ENCODE assay signal across 9 cellular contexts in the genomic region with DNA sequence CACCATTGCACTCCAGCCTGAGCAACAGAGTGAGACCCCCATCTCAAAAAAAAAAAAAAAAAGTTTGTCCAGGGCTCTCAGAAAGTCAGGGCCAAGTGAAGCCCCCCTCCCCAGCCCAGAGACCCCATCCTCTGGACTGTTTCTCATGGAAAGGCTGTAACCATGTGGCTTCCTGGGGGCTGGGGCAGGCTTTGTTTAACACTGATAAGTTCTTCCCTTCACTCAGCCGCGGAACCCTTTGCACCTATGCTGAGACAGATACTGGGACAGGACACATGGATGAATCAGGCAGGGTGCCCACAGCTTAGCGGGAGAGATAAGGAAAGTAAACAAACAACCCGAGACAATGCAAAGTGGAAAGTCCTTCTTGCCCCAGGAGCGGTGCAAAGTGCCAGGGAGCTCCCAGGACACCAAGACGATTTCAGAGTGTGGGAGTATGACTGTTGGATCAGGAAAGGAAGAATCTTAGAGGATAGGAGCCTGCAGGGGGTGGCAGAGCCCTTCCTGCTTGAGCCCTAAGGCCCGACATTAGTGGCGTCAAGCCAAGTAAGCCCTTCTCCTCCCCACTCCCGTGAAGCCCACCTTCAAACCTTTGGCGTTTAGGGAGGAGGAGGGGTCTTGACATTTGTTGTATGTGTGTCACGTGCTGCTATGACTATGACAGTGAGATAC. TPM values are rescaled to one million over a fixed set of nuclear protein-coding genes. Genes with fewer than 3 reads are reported as not detected.
DNase-seq lines count a peak whose midpoint lies in the region; TF ChIP-seq lines count a peak whose summit lies in the region.
"Had no signal": no experiment of that assay in that cellular context is flagged by ENCODE, and none has a peak within 500 bp of the region (broad histone marks: within the 10 kb centered on the region; RNA-seq: fewer than 3 reads in every experiment).

No MANE protein-coding gene starts in this region.

- H3K27ac Mint-ChIP-seq in endodermal cell = peak overlapping the region; percentile 68

- peaks cover 13% of the 10 kb centered on the region for H3K4me1 Mint-ChIP-seq in endodermal cell

- H3K4me3 ChIP-seq in endodermal cell (ENCODE audit: low read length) (no peak overlapping the region), prostate gland (no peak overlapping the region), spleen (no peak overlapping the region)

- in situ Hi-C loops in GM13977 (cut with MboI; ENCODE audit: low pct_unique_long_range_greater_than_20kb, low sequenced_read_pairs, unreplicated experiment) = loop anchor here (10.0 to 25.0 kb wide), 2 partner anchors 122 to 250 kb away; a partner anchor contains a TSS

- peaks cover 19% of the 10 kb centered on the region for H3K36me3 Mint-ChIP-seq in endodermal cell (ENCODE audit: low read depth)

- H3K4me1 ChIP-seq in endodermal cell (ENCODE audit: control insufficient read depth, insufficient read depth, low read length) (peaks cover 3% of the 10 kb centered on the region), prostate gland (replicated peaks) (no peaks in the 10 kb centered on the region), spleen (no peaks in the 10 kb centered on the region)

- DNase-seq in GM13977 (ENCODE audit: low spot score) (no peak), NCI-H345 (lab: John Stamatoyannopoulos, UW) (peak; percentile 76), endodermal cell (peak; percentile 91), prostate gland (ENCODE audit: low spot score) (peak; percentile 75), spleen (no peak), cortex of kidney (lab: John Stamatoyannopoulos, UW) (no peak), putamen (ENCODE audit: low spot score) (no peak)
- DNase-seq: activated T-cell treated with anti-CD3 and anti-CD28 coated beads, Interleukin-2, amount 50 U/mL, for 48 hours; NCI-H2107 had no signal

- H3K9me3 ChIP-seq in endodermal cell (ENCODE audit: control insufficient read depth, low read length) = no peaks in the 10 kb centered on the region
- H3K9me3 ChIP-seq in prostate gland = no peaks in the 10 kb centered on the region
- no peaks in the 10 kb centered on the region for H3K9me3 ChIP-seq in spleen

- no peaks in the 10 kb centered on the region for H3K9me3 Mint-ChIP-seq in endodermal cell

- peaks cover 5% of the 10 kb centered on the region for H3K27me3 Mint-ChIP-seq in endodermal cell (ENCODE audit: insufficient read depth)

- H3K36me3 ChIP-seq in endodermal cell (ENCODE audit: control insufficient read depth, insufficient read depth, low read length) (no peaks in the 10 kb centered on the region), prostate gland (no peaks in the 10 kb centered on the region), spleen (no peaks in the 10 kb centered on the region)

- H3K4me3 Mint-ChIP-seq in endodermal cell = peak overlapping the region; percentile 9

- H3K27ac ChIP-seq in endodermal cell (ENCODE audit: low read depth, low read length) (no peak overlapping the region), prostate gland (no peak overlapping the region), spleen (no peak overlapping the region)

- H3K9ac ChIP-seq in endodermal cell (ENCODE audit: extremely low read depth, low read length, poor library complexity, severe bottlenecking) = no peak overlapping the region

- TF ChIP-seq CTCF in GM13977 (IDR thresholded peaks at IDR 0.05; ENCODE audit: extremely low read depth, insufficient read depth, missing control alignments) (peak; percentile 10), endodermal cell (conservative IDR thresholded peaks at IDR 0.05) (peak; percentile 74), prostate gland (IDR thresholded peaks at IDR 0.05) (no peak), spleen (IDR thresholded peaks at IDR 0.05 in 8 of 11, conservative IDR thresholded peaks at IDR 0.05 in 3 of 11) (no peak)

- H3K27me3 ChIP-seq in endodermal cell (ENCODE audit: control insufficient read depth, insufficient read depth, low read length, poor library complexity, severe bottlenecking) (no peaks in the 10 kb centered on the region), prostate gland (replicated peaks; ENCODE audit: insufficient read depth) (no peaks in the 10 kb centered on the region), spleen (replicated peaks in 1 of 7) (peaks cover 0 to 70% (median 18%) of the 10 kb centered on the region in 7 donors)

- intact Hi-C loops in prostate gland (cut with DNase I) (no loop called here), spleen (cut with DNase I; ENCODE audit: low total_unique reads) (no loop called here)

- TF ChIP-seq POLR2A in prostate gland (IDR thresholded peaks at IDR 0.05) (no peak), spleen (IDR thresholded peaks at IDR 0.05) (no peak)

- WGBS in endodermal cell (ENCODE audit: insufficient coverage in 1 of 2, insufficient read length in 1 of 2), 2 experiments = 13 to 28% methylated on average over 5 to 11 of the region's 11 CpGs
- 11% methylated on average over 11 of the region's 11 CpGs for WGBS in prostate gland
- WGBS in spleen, 5 donors = 5 to 11% (median 8%) methylated on average over 11 of the region's 11 CpGs

RNA-seq across cellular contexts. Expression of a gene that starts 11.6 kb away (rescaled TPM):
- total RNA-seq in endodermal cell (10 to 100 TPM; 39.7 to 58.0 TPM), prostate gland (100 to 1,000 TPM in 1 of 2 donors, 1 to 10 TPM in 1; 9.8 to 123 TPM), spleen (under 1 TPM in 1 of 7 donors, not detected in 6; 0.23 TPM)
- 5.2 TPM for polyA plus RNA-seq in endodermal cell (2013, experiment 1 of 2)
- 2.8 TPM for polyA plus RNA-seq in endodermal cell (2013, experiment 2 of 2)
- under 1 TPM; 0.09 to 0.20 (median 0.13) TPM for polyA plus RNA-seq in spleen

RNA-seq across cellular contexts. Expression of a gene that starts 34.4 kb away (rescaled TPM):
- 10 to 100 TPM; 55.7 to 59.7 TPM for total RNA-seq in endodermal cell
- 43.4 TPM for polyA plus RNA-seq in endodermal cell (2013, experiment 1 of 2)
- polyA plus RNA-seq in endodermal cell (2013, experiment 2 of 2) = 37.8 TPM
- total RNA-seq in prostate gland = 100 to 1,000 TPM in 1 of 2 donors, 10 to 100 TPM in 1; 73.5 to 112 TPM
- total RNA-seq in spleen = 10 to 100 TPM; 20.5 to 31.2 (median 29.3) TPM
- 10 to 100 TPM in 1 of 3 donors, 1 to 10 TPM in 2; 8.1 to 11.2 (median 9.2) TPM for polyA plus RNA-seq in spleen

RNA-seq across cellular contexts. Expression of a gene that starts 54.9 kb away (rescaled TPM):
- 1 to 10 TPM; 6.1 to 9.1 TPM for total RNA-seq in endodermal cell
- polyA plus RNA-seq in endodermal cell (2013, experiment 1 of 2) = 12.5 TPM
- 10.6 TPM for polyA plus RNA-seq in endodermal cell (2013, experiment 2 of 2)
- total RNA-seq in prostate gland = 10 to 100 TPM in 1 of 2 donors, 1 to 10 TPM in 1; 6.0 to 19.5 TPM
- 1 to 10 TPM in 4 of 7 donors, under 1 TPM in 3; 0.23 to 1.6 (median 1.0) TPM for total RNA-seq in spleen
- 1 to 10 TPM in 1 of 3 donors, under 1 TPM in 2; 0.80 to 1.0 (median 0.86) TPM for polyA plus RNA-seq in spleen

RNA-seq across cellular contexts. Expression of a gene that starts 55.2 kb away (rescaled TPM):
- total RNA-seq in endodermal cell = 10 to 100 TPM; 31.0 to 37.7 TPM
- polyA plus RNA-seq in endodermal cell (2013, experiment 1 of 2) = 36.9 TPM
- 33.5 TPM for polyA plus RNA-seq in endodermal cell (2013, experiment 2 of 2)
- 100 to 1,000 TPM in 1 of 2 donors, 10 to 100 TPM in 1; 78.7 to 105 TPM for total RNA-seq in prostate gland
- 10 to 100 TPM; 43.6 to 79.2 (median 66.5) TPM for total RNA-seq in spleen
- polyA plus RNA-seq in spleen = 10 to 100 TPM; 40.1 to 64.3 (median 43.2) TPM

Comparison
In these comparisons a context has a peak if more than half of its experiments do, and no peak if none do; other contexts are left out.
1. DNase-seq: peak in NCI-H345 (single experiment), endodermal cell (single experiment) and prostate gland (single experiment); none in GM13977 (single experiment), spleen (single experiment), cortex of kidney (single experiment) and putamen (single experiment).
2. CTCF ChIP-seq: peak in GM13977 (single experiment) and endodermal cell (single experiment); none in prostate gland (0 of 4) and spleen (0 of 11).
3. RNA of a gene that starts 11.6 kb away (total RNA-seq): 9.8 to 123 TPM in prostate gland and 39.7 to 58.0 TPM in endodermal cell; 0.23 TPM in spleen; every median in the first group is over 4 times any median in the second.